ENCODE assay signal across 25 cellular contexts in the genomic region with DNA sequence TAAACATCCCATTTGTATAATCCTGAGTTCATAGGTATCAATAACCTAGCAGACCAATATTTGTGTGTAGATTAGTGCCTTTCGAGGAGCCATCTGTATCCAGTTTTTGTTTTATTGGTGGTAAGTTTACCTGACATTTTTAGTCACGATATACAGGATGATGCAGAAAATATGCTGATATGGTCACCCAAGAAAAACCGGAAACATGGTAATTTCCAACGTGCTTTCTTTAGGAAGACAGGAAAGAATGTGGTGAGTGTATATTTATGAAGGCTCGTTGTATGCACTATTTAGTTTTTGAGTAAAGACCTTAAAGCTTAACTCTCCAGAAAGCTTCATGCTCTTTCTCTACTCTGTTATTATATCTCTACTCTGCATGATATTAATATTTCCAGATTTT.
DNase-seq lines count a peak whose midpoint lies in the region; ATAC-seq and TF ChIP-seq lines count a peak whose summit lies in the region.
"Had no signal": no experiment of that assay in that cellular context is flagged by ENCODE, and none has a peak within 500 bp of the region (broad histone marks: within the 10 kb centered on the region; RNA-seq: fewer than 3 reads in every experiment).

No MANE protein-coding gene starts in this region.

- CTCF ChIA-PET in A673 (lab: Charles Lee): no interaction called here

- DNase-seq in A673 (ENCODE audit: low spot score): peak; percentile 33
- DNase-seq in SK-N-MC (ENCODE audit: low read depth, low spot score): no peak
- peak; percentile 24 to 62 for DNase-seq in dermis microvascular lymphatic vessel endothelial cell (ENCODE audit: low read depth in 2 of 2)
- DNase-seq in lung microvascular endothelial cell (ENCODE audit: low read depth in 2 of 2): peak; percentile 35 to 69
- no peak for DNase-seq in left colon
- no peak for DNase-seq in CD1c-positive myeloid dendritic cell (ENCODE audit: extremely low spot score)
- no peak for DNase-seq in left lobe of liver (ENCODE audit: low spot score)
- no peak for DNase-seq in COLO829 (ENCODE audit: low spot score)
- DNase-seq: ACHN; BE2C; C1 segment of cervical spinal cord; CD4-positive, alpha-beta T cell; CD8-positive, alpha-beta T cell; COR-L47; DMS 273 treated with DMSO at 0.1 percent for 48 hours; DMS153; DMS53; DMS79; DND-41; EL; GDM1 had no signal

- H3K36me3 ChIP-seq in A673 (ENCODE audit: insufficient read depth, low read length, poor library complexity, severe bottlenecking): no peaks in the 10 kb centered on the region
- no peaks in the 10 kb centered on the region for H3K36me3 ChIP-seq in SK-N-MC (ENCODE audit: insufficient read depth, low read length)
- H3K36me3 ChIP-seq: BE2C, BLaER1 had no signal

- no peaks in the 10 kb centered on the region for H3K9me3 ChIP-seq in A673 (ENCODE audit: low read depth, low read length, poor library complexity, severe bottlenecking)
- H3K9me3 ChIP-seq in SK-N-MC (ENCODE audit: low read depth, low read length): no peaks in the 10 kb centered on the region
- H3K9me3 ChIP-seq: A549, BE2C, BLaER1 had no signal

- ATAC-seq in left colon: no peak
- no peak for ATAC-seq in left lobe of liver
- ATAC-seq: A549; CD8-positive, alpha-beta T cell had no signal

- intact Hi-C loops in A673 (cut with micrococcal nuclease; ENCODE audit: unreplicated experiment) (no loop called here), left colon (cut with DNase I, micrococcal nuclease) (no loop called here)

- no peak overlapping the region for H3K27ac ChIP-seq in A673 (ENCODE audit: low read depth, low read length, poor library complexity, severe bottlenecking)
- no peak overlapping the region for H3K27ac ChIP-seq in SK-N-MC
- H3K27ac ChIP-seq: 22Rv1, A549, BLaER1 had no signal

- POLR2A ChIA-PET in A673 (lab: Charles Lee; ENCODE audit: low non-redundant PET): no interaction called here

- H3K4me1 ChIP-seq in A673 (ENCODE audit: insufficient read depth, low read length, poor library complexity, severe bottlenecking): peaks cover 7% of the 10 kb centered on the region
- H3K4me1 ChIP-seq: A549, BE2C, BLaER1 had no signal

- no TSS peak for BruUV-seq in A673 (replicated peaks; lab: Mats Ljungman, UMichigan)

- TF ChIP-seq CTCF in A673 (conservative IDR thresholded peaks at IDR 0.05; ENCODE audit: low read depth, low read length): no peak

- H3K4me3 ChIP-seq in A673 (ENCODE audit: low read depth, low read length, poor library complexity, severe bottlenecking) (no peak overlapping the region), SK-N-MC (peak overlapping the region; percentile 42)
- H3K4me3 ChIP-seq: A549, BLaER1, GM12878 had no signal

- no peak overlapping the region for H3K9ac ChIP-seq in SK-N-MC (ENCODE audit: insufficient read length)
- H3K9ac ChIP-seq: BLaER1 had no signal

- H3K27me3 ChIP-seq in A673 (replicated peaks; ENCODE audit: insufficient read depth, low read depth, low read length, poor library complexity): no peaks in the 10 kb centered on the region
- H3K27me3 ChIP-seq: BE2C, BLaER1 had no signal

Comparison
In these comparisons a context has a peak if more than half of its experiments do, and no peak if none do; other contexts are left out.
1. DNase-seq: peak in A673 (single experiment), dermis microvascular lymphatic vessel endothelial cell (2 of 2) and lung microvascular endothelial cell (2 of 2); none in SK-N-MC (single experiment), left colon (0 of 2), CD1c-positive myeloid dendritic cell (single experiment), left lobe of liver (single experiment) and COLO829 (single experiment).